ENCODE assay signal across 23 cellular contexts in the genomic region with DNA sequence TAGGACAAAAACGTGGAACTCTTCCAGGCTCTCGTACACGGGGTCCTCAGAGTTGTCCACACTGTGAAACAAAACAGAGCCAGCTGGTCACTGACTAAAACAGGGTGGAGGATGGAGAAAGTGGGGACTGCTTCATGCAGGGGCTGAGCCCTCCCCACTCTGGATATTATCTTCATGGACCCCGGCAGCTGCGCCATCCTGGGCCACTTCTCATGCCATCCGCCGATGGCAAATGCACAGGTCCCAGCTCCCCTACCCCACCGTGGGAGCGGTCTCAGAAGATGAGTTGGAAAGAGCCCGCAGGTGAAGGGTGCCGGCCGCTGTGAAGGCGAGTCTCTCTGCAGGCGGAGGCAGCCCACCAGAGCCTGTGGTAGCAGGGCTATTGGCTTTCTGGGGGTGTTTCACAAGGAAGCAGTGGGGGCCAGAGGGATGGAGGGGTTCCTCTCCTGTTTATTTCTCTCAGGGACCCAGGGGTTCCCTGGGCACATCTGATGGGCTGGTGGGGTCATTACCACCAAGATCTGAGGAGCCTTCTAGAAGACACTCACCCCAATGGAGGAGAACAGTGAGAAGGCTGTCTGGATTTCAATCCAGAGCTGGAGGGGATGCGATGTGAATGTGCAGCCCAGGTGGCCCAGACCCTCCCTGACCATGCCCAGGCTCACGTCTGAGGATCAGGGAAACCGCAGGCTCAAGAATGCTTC.
"Had no signal": no experiment of that assay in that cellular context is flagged by ENCODE, and none has a peak within 500 bp of the region (broad histone marks: within the 10 kb centered on the region; RNA-seq: fewer than 3 reads in every experiment).

No MANE protein-coding gene starts in this region.

- H3K4me3 Mint-ChIP-seq: activated CD4-positive, alpha-beta T cell treated with anti-CD3 and anti-CD28 coated beads, Interleukin-2, amount 10 ng/mL, durations not matched to agents 24 days and 14 days; activated naive CD8-positive, alpha-beta T cell treated with anti-CD3 and anti-CD28 coated beads, Interleukin-2, amount 10 ng/mL, durations not matched to agents 7 days and 5 days; activated T-helper 1 cell treated with anti-CD3 and anti-CD28 coated beads, Interleukin-12 subunit alpha, Interleukin-12 subunit beta, Interleukin-2, Interleukin-4 antibody, amounts not matched to agents 30 ng/mL and 10 ng/mL and 1 ng/mL, durations not matched to agents 14 hours and 24 hours and 36 hours; memory B cell; naive thymus-derived CD4-positive, alpha-beta T cell; stimulated activated naive CD8-positive, alpha-beta T cell treated with anti-CD3 and anti-CD28 coated beads, Interleukin-15, Interleukin-2, amounts not matched to agents 100 ng/mL and 50 ng/mL, for 24 hours had no signal

- H3K36me3 Mint-ChIP-seq: activated naive CD8-positive, alpha-beta T cell treated with anti-CD3 and anti-CD28 coated beads, Interleukin-2, amount 10 ng/mL, durations not matched to agents 7 days and 5 days; memory B cell; naive thymus-derived CD4-positive, alpha-beta T cell had no signal

- H3K27ac ChIP-seq: cardiac muscle cell, heart left ventricle, left ventricle myocardium inferior, neutrophil, parathyroid adenoma, sigmoid colon, spleen, suprapubic skin had no signal

- H3K4me1 Mint-ChIP-seq: memory B cell had no signal

- H3K9me3 ChIP-seq: heart left ventricle, left ventricle myocardium inferior, neutrophil, sigmoid colon, spleen, suprapubic skin, upper lobe of left lung had no signal

- ATAC-seq: heart left ventricle; mucosa of descending colon; naive thymus-derived CD4-positive, alpha-beta T cell had no signal

- H3K27me3 ChIP-seq: cardiac muscle cell, heart left ventricle, sigmoid colon, spleen, suprapubic skin, upper lobe of left lung had no signal

- H3K4me3 ChIP-seq: cardiac muscle cell, heart left ventricle, left ventricle myocardium inferior, mucosa of descending colon, sigmoid colon, spleen, suprapubic skin, upper lobe of left lung had no signal

- H3K27ac Mint-ChIP-seq: activated CD4-positive, alpha-beta T cell treated with anti-CD3 and anti-CD28 coated beads, Interleukin-2, amount 10 ng/mL, durations not matched to agents 24 days and 14 days; activated naive CD8-positive, alpha-beta T cell treated with anti-CD3 and anti-CD28 coated beads, Interleukin-2, amount 10 ng/mL, durations not matched to agents 7 days and 5 days; activated T-helper 1 cell treated with anti-CD3 and anti-CD28 coated beads, Interleukin-12 subunit alpha, Interleukin-12 subunit beta, Interleukin-2, Interleukin-4 antibody, amounts not matched to agents 30 ng/mL and 10 ng/mL and 1 ng/mL, durations not matched to agents 14 hours and 24 hours and 36 hours; memory B cell; naive thymus-derived CD4-positive, alpha-beta T cell; stimulated activated naive CD8-positive, alpha-beta T cell treated with anti-CD3 and anti-CD28 coated beads, Interleukin-15, Interleukin-2, amounts not matched to agents 100 ng/mL and 50 ng/mL, for 24 hours had no signal

- H3K36me3 ChIP-seq: cardiac muscle cell, heart left ventricle, left ventricle myocardium inferior, neutrophil, sigmoid colon, spleen, suprapubic skin, upper lobe of left lung had no signal

- DNase-seq: activated CD4-positive, alpha-beta T cell treated with anti-CD3 and anti-CD28 coated beads, Interleukin-2, amount 10 ng/mL, durations not matched to agents 24 days and 14 days; activated naive CD4-positive, alpha-beta T cell treated with Interleukin-2 at 50 U/mL for 16 hours; activated naive CD8-positive, alpha-beta T cell treated with anti-CD3 and anti-CD28 coated beads, Interleukin-2, amount 10 ng/mL, durations not matched to agents 7 days and 5 days; activated T-cell treated with anti-CD3 and anti-CD28 coated beads for 4 hours; amygdala; heart left ventricle; left ventricle myocardium inferior; mucosa of descending colon; naive thymus-derived CD4-positive, alpha-beta T cell; SIG-M5; sigmoid colon; spleen; stimulated activated CD8-positive, alpha-beta memory T cell treated with anti-CD3 and anti-CD28 coated beads, Interleukin-4, amount 100 ng/mL, for 48 hours; T-helper 1 cell; T1000 had no signal

- H3K4me1 ChIP-seq: parathyroid adenoma, sigmoid colon, suprapubic skin had no signal

- H3K9me3 Mint-ChIP-seq: activated CD4-positive, alpha-beta T cell treated with anti-CD3 and anti-CD28 coated beads, Interleukin-2, amount 10 ng/mL, durations not matched to agents 24 days and 14 days; activated naive CD8-positive, alpha-beta T cell treated with anti-CD3 and anti-CD28 coated beads, Interleukin-2, amount 10 ng/mL, durations not matched to agents 7 days and 5 days; activated T-helper 1 cell treated with anti-CD3 and anti-CD28 coated beads, Interleukin-12 subunit alpha, Interleukin-12 subunit beta, Interleukin-2, Interleukin-4 antibody, amounts not matched to agents 30 ng/mL and 10 ng/mL and 1 ng/mL, durations not matched to agents 14 hours and 24 hours and 36 hours; memory B cell had no signal
